In the genomic region with DNA sequence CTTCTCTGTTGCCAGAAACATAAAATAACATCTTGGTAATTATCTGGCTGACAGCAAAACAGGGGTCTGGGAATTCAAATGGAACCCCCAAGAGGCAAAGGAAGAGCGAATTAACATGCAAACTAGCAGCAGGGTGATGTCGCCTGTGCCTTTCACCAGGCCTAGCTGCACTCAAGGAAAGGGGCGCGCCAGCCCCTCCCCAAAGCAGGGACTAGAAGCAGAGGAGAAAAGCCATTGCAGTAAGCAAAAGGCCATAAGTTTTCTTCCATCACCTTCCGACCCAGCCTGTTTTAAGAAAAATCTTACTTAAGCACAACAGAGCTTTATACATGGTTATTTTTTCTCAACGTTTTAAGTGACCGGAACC, we compare ENCODE assay signal across 8 cellular contexts. TPM values are rescaled to one million over a fixed set of nuclear protein-coding genes. Genes with fewer than 3 reads are reported as not detected.
DNase-seq lines count a peak whose midpoint lies in the region; ATAC-seq and TF ChIP-seq lines count a peak whose summit lies in the region.

No MANE protein-coding gene starts in this region.

- TF ChIP-seq POLR2A in stomach (IDR thresholded peaks at IDR 0.05): no peak

- WGBS in heart right ventricle, 2 donors: 0 to 3% methylated on average over 7 of the region's 7 CpGs
- no CpG with 5 or more reads among the region's 7 CpGs for WGBS in iPS DF 6.9 (ENCODE audit: insufficient coverage, insufficient read length)
- 1 to 2% (median 1%) methylated on average over 7 of the region's 7 CpGs for WGBS in stomach, 5 donors

- peak overlapping the region; percentile 70 to 95 (median 78) for H3K4me3 ChIP-seq in heart right ventricle
- peak overlapping the region; percentile 68; the same call in 1 of the 2 replicates for H3K4me3 ChIP-seq in iPS DF 6.9 (ENCODE audit: low read length)
- peak overlapping the region; percentile 75 to 85 (median 80) for H3K4me3 ChIP-seq in stomach

- peaks cover 0 to 18% (median 3%) of the 10 kb centered on the region in 9 donors for H3K36me3 ChIP-seq in heart right ventricle
- H3K36me3 ChIP-seq in iPS DF 6.9 (ENCODE audit: control insufficient read depth, insufficient read depth, low read length): no peaks in the 10 kb centered on the region
- H3K36me3 ChIP-seq in stomach: peaks cover 0 to 4% (median 0%) of the 10 kb centered on the region in 4 donors

- intact Hi-C loops in heart right ventricle (cut with DNase I) (loop anchor here in 1 of 10 donors (10.0 kb wide), 1 partner anchor 1032 kb away; a partner anchor contains a TSS), cardiac septum (cut with DNase I) (loop anchor here (5.0 to 10.0 kb wide), 2 partner anchors 204 to 482 kb away; a partner anchor contains a TSS), stomach (cut with DNase I; ENCODE audit: low total_unique reads) (no loop called here)

- peak overlapping the region in 9 of 10 donors; percentile 67 to 95 (median 85) for H3K27ac ChIP-seq in heart right ventricle
- H3K27ac ChIP-seq in iPS DF 6.9 (ENCODE audit: low read length): no peak overlapping the region
- peak overlapping the region; percentile 80 to 91 (median 87) for H3K27ac ChIP-seq in stomach

- CTCF ChIA-PET in activated CD8-positive, alpha-beta T cell treated with anti-CD3 and anti-CD28 coated beads, Interleukin-2, amount 10 ng/mL, durations not matched to agents 7 days and 5 days (lab: Charles Lee): interaction anchor here (1.4 to 1.7 kb wide), 3 partner anchors 38 to 458 kb away, joined by 3 to 4 read pairs (median 4); no protein-coding TSS in a partner anchor

- H3K27ac Mint-ChIP-seq in activated CD8-positive, alpha-beta T cell treated with anti-CD3 and anti-CD28 coated beads, Interleukin-2, amount 10 ng/mL, durations not matched to agents 7 days and 5 days: peak overlapping the region; percentile 99

- TF ChIP-seq EP300 in stomach (IDR thresholded peaks at IDR 0.05): no peak

- peaks cover 35% of the 10 kb centered on the region for H3K4me1 Mint-ChIP-seq in activated CD8-positive, alpha-beta T cell treated with anti-CD3 and anti-CD28 coated beads, Interleukin-2, amount 10 ng/mL, durations not matched to agents 7 days and 5 days (ENCODE audit: low read depth)

- peak overlapping the region; percentile 99 for H3K4me3 Mint-ChIP-seq in activated CD8-positive, alpha-beta T cell treated with anti-CD3 and anti-CD28 coated beads, Interleukin-2, amount 10 ng/mL, durations not matched to agents 7 days and 5 days

- H3K4me1 ChIP-seq in heart right ventricle: peaks cover 0 to 16% (median 11%) of the 10 kb centered on the region in 9 donors
- no peaks in the 10 kb centered on the region for H3K4me1 ChIP-seq in iPS DF 6.9 (ENCODE audit: control insufficient read depth, insufficient read depth, low read length)
- peaks cover 4 to 22% (median 16%) of the 10 kb centered on the region in 4 donors for H3K4me1 ChIP-seq in stomach

- H3K9me3 ChIP-seq in heart right ventricle: no peaks in the 10 kb centered on the region
- no peaks in the 10 kb centered on the region for H3K9me3 ChIP-seq in iPS DF 6.9 (ENCODE audit: control insufficient read depth, insufficient read depth, low read length)
- no peaks in the 10 kb centered on the region for H3K9me3 ChIP-seq in stomach

- TF ChIP-seq CTCF in heart right ventricle (IDR thresholded peaks at IDR 0.05) (no peak), stomach (IDR thresholded peaks at IDR 0.05) (no peak)

- H3K27me3 Mint-ChIP-seq in activated CD8-positive, alpha-beta T cell treated with anti-CD3 and anti-CD28 coated beads, Interleukin-2, amount 10 ng/mL, durations not matched to agents 7 days and 5 days (ENCODE audit: low read depth): peaks cover 4% of the 10 kb centered on the region

- no peak for DNase-seq in heart right ventricle
- no peak for DNase-seq in cardiac septum (ENCODE audit: low spot score)
- no peak for DNase-seq in activated CD8-positive, alpha-beta T cell treated with anti-CD3 and anti-CD28 coated beads, Interleukin-2, amount 10 ng/mL, durations not matched to agents 7 days and 5 days
- DNase-seq in iPS DF 6.9 (ENCODE audit: low read depth, low spot score): no peak
- no peak for DNase-seq in stomach
- no peak for DNase-seq in NCI-H2081 treated with DMSO at 0.1 percent for 48 hours (lab: John Stamatoyannopoulos, UW)
- no peak for DNase-seq in activated CD4-positive, alpha-beta T cell treated with anti-CD3 and anti-CD28 coated beads, Interleukin-2, amount 50 U/mL, for 1 hour

- H3K36me3 Mint-ChIP-seq in activated CD8-positive, alpha-beta T cell treated with anti-CD3 and anti-CD28 coated beads, Interleukin-2, amount 10 ng/mL, durations not matched to agents 7 days and 5 days (ENCODE audit: low read depth): peaks cover 31% of the 10 kb centered on the region

- POLR2A ChIA-PET in activated CD8-positive, alpha-beta T cell treated with anti-CD3 and anti-CD28 coated beads, Interleukin-2, amount 10 ng/mL, durations not matched to agents 7 days and 5 days (lab: Charles Lee): interaction anchor here (0.6 to 1.5 kb wide), 9 partner anchors 10 to 479 kb away, joined by 3 to 7 read pairs (median 3); a partner anchor contains a TSS

- H3K9me3 Mint-ChIP-seq in activated CD8-positive, alpha-beta T cell treated with anti-CD3 and anti-CD28 coated beads, Interleukin-2, amount 10 ng/mL, durations not matched to agents 7 days and 5 days (ENCODE audit: insufficient read depth): no peaks in the 10 kb centered on the region

- ATAC-seq in heart right ventricle (peak in 1 of 8 donors; percentile 7), HG03039 (IDR thresholded peaks at IDR 0.05; ENCODE audit: unreplicated experiment) (peak; percentile 8)
- ATAC-seq in activated CD8-positive, alpha-beta T cell treated with anti-CD3 and anti-CD28 coated beads, Interleukin-2, amount 10 ng/mL, durations not matched to agents 7 days and 5 days: no peak

- no peaks in the 10 kb centered on the region for H3K27me3 ChIP-seq in heart right ventricle
- H3K27me3 ChIP-seq in iPS DF 6.9 (ENCODE audit: control insufficient read depth, insufficient read depth, low read length): no peaks in the 10 kb centered on the region
- H3K27me3 ChIP-seq in stomach: no peaks in the 10 kb centered on the region

RNA-seq across cellular contexts. Expression of a gene that starts 0.5 kb away (rescaled TPM):
- total RNA-seq in heart right ventricle (1 to 10 TPM; 2.6 to 5.5 (median 3.8) TPM), cardiac septum (3.8 TPM), stomach (100 to 1,000 TPM in 1 of 5 donors, 10 to 100 TPM in 2, 1 to 10 TPM in 2; 3.1 to 135 (median 15.2) TPM)
- polyA plus RNA-seq in heart right ventricle (1 to 10 TPM; 5.0 to 5.5 TPM), stomach (1 to 10 TPM; 5.2 to 6.1 (median 5.4) TPM)
- 10 to 100 TPM; 21.3 to 23.9 TPM for total RNA-seq in activated CD8-positive, alpha-beta T cell treated with anti-CD3 and anti-CD28 coated beads, Interleukin-2, amount 10 ng/mL, durations not matched to agents 7 days and 5 days
